ENCODE assay signal across 9 cellular contexts in the genomic region with DNA sequence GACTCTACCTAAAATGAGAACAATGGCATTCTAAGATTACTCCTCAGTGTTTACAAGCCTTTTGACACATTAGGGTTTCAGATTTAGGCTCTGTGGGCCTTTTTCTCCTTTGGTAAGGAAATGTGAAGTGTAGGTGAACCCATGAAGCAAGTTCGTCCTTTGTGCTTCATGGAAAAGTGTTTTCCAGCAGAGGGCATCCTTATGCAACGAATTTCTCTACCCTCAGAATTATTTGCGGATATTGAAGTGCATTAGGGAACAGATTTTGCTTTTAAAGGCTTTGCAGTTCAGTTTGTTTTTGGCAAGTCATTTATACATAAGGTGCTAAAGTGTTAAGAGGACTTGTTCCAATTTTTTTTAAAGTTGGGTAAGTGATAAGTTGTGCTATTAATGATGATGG. TPM values are rescaled to one million over a fixed set of nuclear protein-coding genes. Genes with fewer than 3 reads are reported as not detected.
A peak's percentile ranks its signal among the peaks of the same experiment; 100 is the strongest.
DNase-seq lines count a peak whose midpoint lies in the region; ATAC-seq, FAIRE-seq and TF ChIP-seq lines count a peak whose summit lies in the region.
"Had no signal": no experiment of that assay in that cellular context is flagged by ENCODE, and none has a peak within 500 bp of the region (broad histone marks: within the 10 kb centered on the region; RNA-seq: fewer than 3 reads in every experiment).

No MANE protein-coding gene starts in this region.

- no TSS peak for BruUV-seq in K562 (replicated peaks; lab: Mats Ljungman, UMichigan)

- peak; percentile 54 to 68 for TF ChIP-seq RAD21 in K562 (CRISPR knock-in tag; conservative IDR thresholded peaks at IDR 0.05 in 1 of 2, IDR thresholded peaks at IDR 0.05 in 1 of 2)

- POLR2A ChIA-PET in K562 (lab: Yijun Ruan, JAX): no interaction called here

- no peak overlapping the region for H3K9ac ChIP-seq in K562 (ENCODE audit: insufficient read depth in 1 of 2, low read depth in 2 of 2, low read length in 2 of 2)

- no peaks in the 10 kb centered on the region for H4K20me1 ChIP-seq in K562 (replicated peaks; ENCODE audit: control insufficient read depth, insufficient read depth, low read length)

- peak; percentile 11 for DNase-seq in NCI-H1417 treated with DMSO at 0.1 percent for 48 hours (lab: John Stamatoyannopoulos, UW)
- peak in 1 of 4 experiments; percentile 3 for DNase-seq in K562 (ENCODE audit: extremely low read depth in 1 of 4, low spot score in 3 of 4)
- DNase-seq in myocyte (ENCODE audit: low read depth): peak; percentile 37
- DNase-seq in testis: no peak
- no peak for DNase-seq in activated T-cell treated with anti-CD3 and anti-CD28 coated beads, Interleukin-2, amount 50 U/mL, for 1 hour
- no peak for DNase-seq in stimulated activated naive CD4-positive, alpha-beta T cell (lab: John Stamatoyannopoulos, UW)
- DNase-seq: naive B cell had no signal

- no peak overlapping the region for H2AFZ ChIP-seq in K562 (ENCODE audit: low read depth, low read length)

- no peak overlapping the region for H3K27ac ChIP-seq in K562 (ENCODE audit: extremely low read depth, low read depth, low read length)
- H3K27ac ChIP-seq in testis: no peak overlapping the region

- in situ Hi-C loops in K562 (cut with MboI): no loop called here

- WGBS in K562 (ENCODE audit: insufficient coverage, low coverage, missing lambda C conversion rate): 0% methylated on average over 3 of the region's 3 CpGs
- 12 to 31% methylated on average over 3 of the region's 3 CpGs for WGBS in testis, 2 donors

- no peak overlapping the region for H3K4me2 ChIP-seq in K562 (ENCODE audit: insufficient read depth, low read length)

- no peak for FAIRE-seq in K562 (lab: Jason Lieb, UNC)

- H3K79me2 ChIP-seq in K562 (ENCODE audit: control insufficient read depth, insufficient read depth, low read length): no peaks in the 10 kb centered on the region

- TF ChIP-seq EP300 in K562 (IDR thresholded peaks at IDR 0.05; ENCODE audit: low read length): no peak

- no peak for ATAC-seq in K562
- no peak for ATAC-seq in GM19467 (IDR thresholded peaks at IDR 0.05; ENCODE audit: unreplicated experiment)

- TF ChIP-seq POLR2A in K562 (conservative IDR thresholded peaks at IDR 0.05) (no peak), testis (IDR thresholded peaks at IDR 0.05) (no peak)

- CTCF ChIA-PET in K562 (lab: Yijun Ruan, JAX; ENCODE audit: low intra/inter-chr PET ratio): no interaction called here

- TF ChIP-seq CTCF in GM12872 (IDR thresholded peaks at IDR 0.05; ENCODE audit: insufficient read depth, low read depth, low read length) (peak; percentile 26; the same call in 1 of the 3 replicates), K562 (IDR thresholded peaks at IDR 0.05 in 2 of 3, conservative IDR thresholded peaks at IDR 0.05 in 1 of 3; ENCODE audit: insufficient read depth in 2 of 3, low read depth in 1 of 3, low read length in 3 of 3) (peak in 2 of 3 experiments; percentile 9 to 39; a peak in 3 of 6 replicates), testis (IDR thresholded peaks at IDR 0.05) (no peak)

- H3K36me3 ChIP-seq in K562 (ENCODE audit: control insufficient read depth, insufficient read depth, low read length) (no peaks in the 10 kb centered on the region), testis (ENCODE audit: low read depth, missing control alignments) (no peaks in the 10 kb centered on the region)

- no peaks in the 10 kb centered on the region for H3K4me1 ChIP-seq in K562 (replicated peaks in 1 of 2; ENCODE audit: control insufficient read depth in 2 of 2, insufficient read depth in 2 of 2, low read length in 2 of 2)
- H3K4me1 ChIP-seq in testis: no peaks in the 10 kb centered on the region

- H3K27me3 ChIP-seq in K562 (ENCODE audit: control insufficient read depth in 2 of 2, insufficient read depth in 2 of 2, low read length in 2 of 2) (no peaks in the 10 kb centered on the region), testis (no peaks in the 10 kb centered on the region)

- no peaks in the 10 kb centered on the region for H3K9me3 ChIP-seq in K562 (replicated peaks; ENCODE audit: control insufficient read depth, insufficient read depth, low read depth, low read length)
- no peaks in the 10 kb centered on the region for H3K9me3 ChIP-seq in testis

- H3K4me3 ChIP-seq in K562: no peak overlapping the region
- H3K4me3 ChIP-seq in testis: no peak overlapping the region

- H3K9me1 ChIP-seq in K562 (ENCODE audit: control insufficient read depth, insufficient read depth, low read length): no peaks in the 10 kb centered on the region

- intact Hi-C loops in K562 (cut with micrococcal nuclease): no loop called here
- intact Hi-C loops in testis (cut with DNase I; ENCODE audit: low total_unique reads): no loop called here

TF ChIP-seq in K562, 482 proteins besides CTCF, POLR2A, EP300 and RAD21:
- TF ChIP-seq, protein P1, sequence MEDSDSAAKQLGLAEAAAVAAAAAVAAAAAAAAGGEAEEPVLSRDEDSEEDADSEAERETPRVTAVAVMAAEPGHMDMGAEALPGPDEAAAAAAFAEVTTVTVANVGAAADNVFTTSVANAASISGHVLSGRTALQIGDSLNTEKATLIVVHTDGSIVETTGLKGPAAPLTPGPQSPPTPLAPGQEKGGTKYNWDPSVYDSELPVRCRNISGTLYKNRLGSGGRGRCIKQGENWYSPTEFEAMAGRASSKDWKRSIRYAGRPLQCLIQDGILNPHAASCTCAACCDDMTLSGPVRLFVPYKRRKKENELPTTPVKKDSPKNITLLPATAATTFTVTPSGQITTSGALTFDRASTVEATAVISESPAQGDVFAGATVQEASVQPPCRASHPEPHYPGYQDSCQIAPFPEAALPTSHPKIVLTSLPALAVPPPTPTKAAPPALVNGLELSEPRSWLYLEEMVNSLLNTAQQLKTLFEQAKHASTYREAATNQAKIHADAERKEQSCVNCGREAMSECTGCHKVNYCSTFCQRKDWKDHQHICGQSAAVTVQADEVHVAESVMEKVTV (CRISPR knock-in tag; IDR thresholded peaks at IDR 0.05): peak; percentile 27; the same call in 1 of the 2 replicates
- TF ChIP-seq TCF7 (IDR thresholded peaks at IDR 0.05; ENCODE audit: borderline replicate concordance): no peak
- TF ChIP-seq SMC3 (conservative IDR thresholded peaks at IDR 0.05; ENCODE audit: insufficient read depth, low read depth, low read length): 0 out of 2 replicates have a peak, but pooled peaks have one; percentile 15
TF ChIP-seq in K562: peak in this region for 2.

RNA-seq across cellular contexts. Expression of a gene that starts 55.7 kb away (rescaled TPM):
- not detected in 2 replicates for total RNA-seq in K562 (2011; cell fraction: chromatin; rRNA removed; ENCODE audit: low replicate concordance)
- not detected in 2 replicates for total RNA-seq in K562 (2011; cell fraction: nucleolus; rRNA removed)
- total RNA-seq in K562 (2011; cell fraction: nucleoplasm; rRNA removed): not detected in 2 replicates
- total RNA-seq in K562 (2014; rRNA removed) (not detected in 2 replicates), K562 (2014; rRNA removed; fragmentation: Illumina TruSeq; extraction: Trizol) (not detected in 2 replicates), K562 (2015; rRNA removed; fragmentation: Illumina TruSeq; extraction: Trizol) (not detected in 2 replicates), K562 (2021) (0.07 and 0.09 TPM in 2 replicates), myocyte (2.6 and 5.2 TPM in 2 replicates), testis (1 to 10 TPM; 2.5 to 5.7 TPM)
- polyA plus RNA-seq in K562 (2011; rRNA removed) (not detected in 2 replicates), K562 (2014; fragmentation: Illumina TruSeq; extraction: Trizol) (not detected in 2 replicates), K562 (2014; fragmentation: Nextera tagmentation; extraction: Ambion mirVana) (not detected), K562 (2014; rRNA removed) (not detected in 2 replicates), testis (ENCODE audit: insufficient read depth, low read depth, low replicate concordance) (1.8 TPM)
- not detected in 2 replicates for polyA plus RNA-seq in K562 (2011; cell fraction: cytosol; rRNA removed)
- not detected in 2 replicates for polyA plus RNA-seq in K562 (2011; cell fraction: nucleus; rRNA removed)
- 0.05 and 0.12 TPM in 2 replicates for polyA plus RNA-seq in K562 (2012)
- polyA minus RNA-seq in K562 (2011; rRNA and poly(A)+ RNA removed): not detected in 2 replicates
- polyA minus RNA-seq in K562 (2011; cell fraction: cytosol; rRNA and poly(A)+ RNA removed): not detected in 2 replicates
- not detected in 2 replicates for polyA minus RNA-seq in K562 (2011; cell fraction: nucleus; rRNA and poly(A)+ RNA removed)
- polyA plus RNA-seq in myocyte (2012): 0.39 TPM

Comparison
In these comparisons a context has a peak if more than half of its experiments do, and no peak if none do; other contexts are left out.
1. CTCF ChIP-seq: peak in GM12872 (single experiment) and K562 (2 of 3); none in testis (0 of 3).
2. DNase-seq: peak in NCI-H1417 treated with DMSO at 0.1 percent for 48 hours (single experiment) and myocyte (single experiment); none in testis (single experiment), activated T-cell treated with anti-CD3 and anti-CD28 coated beads, Interleukin-2, amount 50 U/mL, for 1 hour (single experiment) and stimulated activated naive CD4-positive, alpha-beta T cell (0 of 6).